ENCODE assay signal across 8 cellular contexts in genomic region chr6:722077-722524, GRCh38. TPM values are rescaled to one million over a fixed set of nuclear protein-coding genes. Genes with fewer than 3 reads are reported as not detected.
DNase-seq lines count a peak whose midpoint lies in the region; ATAC-seq and TF ChIP-seq lines count a peak whose summit lies in the region.

No MANE protein-coding gene starts in this region.

- H3K27me3 ChIP-seq in gastroesophageal sphincter (no peaks in the 10 kb centered on the region), ovary (no peaks in the 10 kb centered on the region), tibial nerve (peaks cover 0 to 5% of the 10 kb centered on the region in 2 donors)

- H3K27ac ChIP-seq in gastroesophageal sphincter (no peak overlapping the region), ovary (no peak overlapping the region), tibial nerve (no peak overlapping the region)

- DNase-seq in GM03348 (ENCODE audit: low spot score) (peak; percentile 89), Kasumi-1 (lab: John Stamatoyannopoulos, UW) (peak; percentile 77 to 83), ovary (peak; percentile 53 to 77 (median 68)), tibial nerve (ENCODE audit: low spot score in 2 of 2) (peak; percentile 51 to 81)
- peak; percentile 16 to 59 (median 48) for DNase-seq in activated naive CD4-positive, alpha-beta T cell (lab: John Stamatoyannopoulos, UW)

- no peak for TF ChIP-seq POLR2A in gastroesophageal sphincter (IDR thresholded peaks at IDR 0.05)
- no peak for TF ChIP-seq POLR2A in ovary (IDR thresholded peaks at IDR 0.05)
- TF ChIP-seq POLR2A in tibial nerve (IDR thresholded peaks at IDR 0.05), result no peak

- H3K9me3 ChIP-seq in gastroesophageal sphincter (no peaks in the 10 kb centered on the region), ovary (no peaks in the 10 kb centered on the region), tibial nerve (no peaks in the 10 kb centered on the region)

- ATAC-seq in SK-N-SH treated with all-trans-retinoic acid at 6 μM for 48 hours (peak; percentile 98), gastroesophageal sphincter (peak; percentile 84), HG02970 (IDR thresholded peaks at IDR 0.05; ENCODE audit: low FRiP score, unreplicated experiment) (no peak)

- TF ChIP-seq CTCF in gastroesophageal sphincter (IDR thresholded peaks at IDR 0.05) (peak; percentile 76 to 89 (median 80)), ovary (IDR thresholded peaks at IDR 0.05) (peak; percentile 31 to 62 (median 41)), tibial nerve (IDR thresholded peaks at IDR 0.05) (peak; percentile 59 to 87 (median 84))

- intact Hi-C loops in ovary (cut with DNase I), result no loop called here

- H3K4me3 ChIP-seq in gastroesophageal sphincter (no peak overlapping the region), ovary (no peak overlapping the region), tibial nerve (no peak overlapping the region)

- H3K36me3 ChIP-seq in gastroesophageal sphincter, result no peaks in the 10 kb centered on the region
- H3K36me3 ChIP-seq in ovary, result no peaks in the 10 kb centered on the region
- H3K36me3 ChIP-seq in tibial nerve, result no peaks in the 10 kb centered on the region

- TF ChIP-seq EP300 in gastroesophageal sphincter (IDR thresholded peaks at IDR 0.05) (no peak), ovary (IDR thresholded peaks at IDR 0.05) (no peak), tibial nerve (IDR thresholded peaks at IDR 0.05) (no peak)

- 7 to 9% methylated on average over 9 to 11 of the region's 11 CpGs for WGBS in gastroesophageal sphincter (ENCODE audit: low coverage in 1 of 2), 2 donors
- WGBS in ovary, 3 donors, result 12 to 15% (median 12%) methylated on average over 11 of the region's 11 CpGs
- 14% methylated on average over 11 of the region's 11 CpGs for WGBS in tibial nerve, 2 donors

- H3K4me1 ChIP-seq in gastroesophageal sphincter, result peaks cover 0 to 9% (median 0%) of the 10 kb centered on the region in 3 donors
- H3K4me1 ChIP-seq in ovary (ENCODE audit: insufficient read depth), result no peaks in the 10 kb centered on the region
- H3K4me1 ChIP-seq in tibial nerve, result peaks cover 0 to 5% (median 0%) of the 10 kb centered on the region in 4 donors

TF ChIP-seq in SK-N-SH treated with all-trans-retinoic acid at 6 μM for 48 hours, 23 proteins besides CTCF, POLR2A, EP300 and RAD21:
- TF ChIP-seq ZC3H10 (CRISPR knock-in tag; IDR thresholded peaks at IDR 0.05) (no peak), ARNTL (CRISPR knock-in tag; IDR thresholded peaks at IDR 0.05; ENCODE audit: borderline replicate concordance, low read depth) (no peak), TOX (CRISPR knock-in tag; IDR thresholded peaks at IDR 0.05; ENCODE audit: borderline replicate concordance) (no peak)

RNA-seq across cellular contexts. Expression of gene EXOC2, which starts 29.2 kb away (rescaled TPM):
- total RNA-seq in gastroesophageal sphincter, result 10 to 100 TPM; 17.8 to 39.2 (median 25.8) TPM
- total RNA-seq in ovary, result 10 to 100 TPM; 10.3 to 17.3 (median 14.2) TPM
- 10 to 100 TPM in 1 of 2 donors, 1 to 10 TPM in 1; 7.5 to 15.7 TPM for polyA plus RNA-seq in ovary
- total RNA-seq in tibial nerve, result 10 to 100 TPM; 20.8 to 30.0 (median 24.1) TPM
